1 cellular context compared by ENCODE assay signal in the genomic region with DNA sequence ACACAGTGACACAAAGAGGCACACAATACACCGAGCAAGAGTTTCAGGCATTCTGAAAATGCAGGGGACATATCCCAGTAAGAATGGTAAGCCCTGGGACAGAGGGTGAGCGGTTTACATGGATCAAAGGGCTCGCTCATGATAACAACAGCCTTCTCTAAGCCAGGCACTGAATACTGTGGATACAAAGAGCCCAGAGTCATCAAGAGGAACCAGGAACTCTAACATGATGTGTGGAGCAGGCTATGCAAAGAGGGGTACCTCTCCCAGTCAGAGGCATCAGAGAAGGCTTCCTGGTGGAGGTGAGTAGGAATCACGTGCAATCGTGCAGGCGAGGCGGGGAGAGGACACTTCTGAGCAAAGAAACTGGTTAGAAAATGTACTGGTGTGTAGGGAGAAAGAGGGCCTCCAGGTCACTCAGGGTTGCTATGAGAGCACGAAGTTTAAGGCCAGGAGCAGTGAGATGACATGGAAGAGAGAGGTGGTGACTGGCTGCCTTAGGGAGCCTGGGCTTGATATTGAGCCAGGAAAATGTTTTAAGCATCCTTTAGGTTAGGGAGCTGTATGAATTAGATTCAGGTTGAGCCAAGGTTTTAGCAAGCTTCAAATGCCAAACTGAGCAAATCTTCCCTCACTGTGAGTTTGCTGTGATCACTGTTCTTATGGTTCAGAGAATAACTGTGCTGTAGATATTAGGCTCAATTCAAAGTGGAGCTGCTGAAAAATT.
TF ChIP-seq lines count a peak whose summit lies in the region.

No MANE protein-coding gene starts in this region.

TF ChIP-seq in WTC11, 78 proteins besides CTCF, POLR2A, EP300 and RAD21 (continued from another document):
- TF ChIP-seq, protein P1, sequence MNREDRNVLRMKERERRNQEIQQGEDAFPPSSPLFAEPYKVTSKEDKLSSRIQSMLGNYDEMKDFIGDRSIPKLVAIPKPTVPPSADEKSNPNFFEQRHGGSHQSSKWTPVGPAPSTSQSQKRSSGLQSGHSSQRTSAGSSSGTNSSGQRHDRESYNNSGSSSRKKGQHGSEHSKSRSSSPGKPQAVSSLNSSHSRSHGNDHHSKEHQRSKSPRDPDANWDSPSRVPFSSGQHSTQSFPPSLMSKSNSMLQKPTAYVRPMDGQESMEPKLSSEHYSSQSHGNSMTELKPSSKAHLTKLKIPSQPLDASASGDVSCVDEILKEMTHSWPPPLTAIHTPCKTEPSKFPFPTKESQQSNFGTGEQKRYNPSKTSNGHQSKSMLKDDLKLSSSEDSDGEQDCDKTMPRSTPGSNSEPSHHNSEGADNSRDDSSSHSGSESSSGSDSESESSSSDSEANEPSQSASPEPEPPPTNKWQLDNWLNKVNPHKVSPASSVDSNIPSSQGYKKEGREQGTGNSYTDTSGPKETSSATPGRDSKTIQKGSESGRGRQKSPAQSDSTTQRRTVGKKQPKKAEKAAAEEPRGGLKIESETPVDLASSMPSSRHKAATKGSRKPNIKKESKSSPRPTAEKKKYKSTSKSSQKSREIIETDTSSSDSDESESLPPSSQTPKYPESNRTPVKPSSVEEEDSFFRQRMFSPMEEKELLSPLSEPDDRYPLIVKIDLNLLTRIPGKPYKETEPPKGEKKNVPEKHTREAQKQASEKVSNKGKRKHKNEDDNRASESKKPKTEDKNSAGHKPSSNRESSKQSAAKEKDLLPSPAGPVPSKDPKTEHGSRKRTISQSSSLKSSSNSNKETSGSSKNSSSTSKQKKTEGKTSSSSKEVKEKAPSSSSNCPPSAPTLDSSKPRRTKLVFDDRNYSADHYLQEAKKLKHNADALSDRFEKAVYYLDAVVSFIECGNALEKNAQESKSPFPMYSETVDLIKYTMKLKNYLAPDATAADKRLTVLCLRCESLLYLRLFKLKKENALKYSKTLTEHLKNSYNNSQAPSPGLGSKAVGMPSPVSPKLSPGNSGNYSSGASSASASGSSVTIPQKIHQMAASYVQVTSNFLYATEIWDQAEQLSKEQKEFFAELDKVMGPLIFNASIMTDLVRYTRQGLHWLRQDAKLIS (CRISPR knock-in tag; IDR thresholded peaks at IDR 0.05; ENCODE audit: borderline replicate concordance), result no peak
- TF ChIP-seq KAT7 (CRISPR knock-in tag; IDR thresholded peaks at IDR 0.05; ENCODE audit: borderline replicate concordance) (no peak), IRF1 (CRISPR knock-in tag; IDR thresholded peaks at IDR 0.05) (no peak)
